Comparison of ENCODE assay signal across 1 cellular context in the genomic region with DNA sequence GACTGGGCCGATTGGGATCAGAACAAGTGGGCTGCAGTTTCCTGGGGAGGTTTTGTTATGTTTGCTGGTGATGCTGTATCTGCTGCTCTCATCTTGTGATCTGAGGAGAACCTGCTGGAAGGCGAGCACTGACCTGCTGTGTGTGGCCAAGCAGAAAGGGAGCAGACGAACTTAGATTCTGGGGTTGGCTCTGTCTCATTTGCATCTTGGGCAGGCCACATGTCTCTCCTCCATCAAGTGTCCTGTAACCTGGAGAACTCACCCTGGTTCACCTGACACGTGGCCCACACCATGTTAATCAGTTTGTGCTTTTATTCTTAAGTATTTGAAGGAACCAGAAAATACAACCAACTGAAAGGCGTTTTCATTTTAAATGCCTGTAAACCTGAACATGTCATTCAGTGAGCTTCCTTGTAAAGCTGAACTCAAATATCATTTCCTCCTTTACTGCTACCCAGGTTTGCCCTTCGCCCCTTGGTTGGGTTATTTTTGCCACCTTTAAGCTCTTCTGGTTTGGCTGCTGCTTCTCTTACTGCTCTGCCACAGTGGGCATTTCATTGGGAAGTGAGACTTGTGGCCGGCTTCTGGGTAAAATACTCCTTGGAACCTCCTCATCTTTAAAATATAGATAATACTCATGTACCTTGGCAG.
TF ChIP-seq lines count a peak whose summit lies in the region.

No MANE protein-coding gene starts in this region.

TF ChIP-seq in H1, 55 proteins besides CTCF, POLR2A, EP300 and RAD21:
- TF ChIP-seq RFX5 (IDR thresholded peaks at IDR 0.05; ENCODE audit: borderline replicate concordance, low read depth, low read length) (no peak), SIN3A (conservative IDR thresholded peaks at IDR 0.05 in 1 of 2, IDR thresholded peaks at IDR 0.05 in 1 of 2; ENCODE audit: low read depth in 1 of 2, low read length in 2 of 2) (no peak), GTF2F1 (IDR thresholded peaks at IDR 0.05; ENCODE audit: borderline replicate concordance, low read depth, low read length) (no peak), NANOG (IDR thresholded peaks at IDR 0.05; ENCODE audit: insufficient read depth, low read depth, low read length, poor library complexity, severe bottlenecking) (no peak), NRF1 (IDR thresholded peaks at IDR 0.05; ENCODE audit: low read depth, low read length) (no peak), KDM4A (IDR thresholded peaks at IDR 0.05; ENCODE audit: low read depth, low read length, severe bottlenecking) (no peak), TAF7 (optimal IDR thresholded peaks at IDR 0.05; ENCODE audit: borderline replicate concordance, low read depth, low read length) (no peak), TBP (IDR thresholded peaks at IDR 0.05; ENCODE audit: low read depth, low read length) (no peak), SP1 (IDR thresholded peaks at IDR 0.05; ENCODE audit: low read depth, low read length) (no peak), TCF12 (IDR thresholded peaks at IDR 0.05; ENCODE audit: low read depth, low read length) (no peak), MAFK (IDR thresholded peaks at IDR 0.05; ENCODE audit: low read depth, low read length) (no peak), JUN (IDR thresholded peaks at IDR 0.05; ENCODE audit: low read depth, low read length) (no peak), SIX5 (IDR thresholded peaks at IDR 0.05; ENCODE audit: low read depth, low read length) (no peak), CBX8 (IDR thresholded peaks at IDR 0.05; ENCODE audit: borderline replicate concordance, low read depth, low read length) (no peak), EGR1 (IDR thresholded peaks at IDR 0.05; ENCODE audit: borderline replicate concordance, low read depth, low read length) (no peak), EZH2 (IDR thresholded peaks at IDR 0.05; ENCODE audit: low read depth, low read length, severe bottlenecking) (no peak), HDAC6 (IDR thresholded peaks at IDR 0.05; ENCODE audit: low read depth, low read length) (no peak), CREB1 (IDR thresholded peaks at IDR 0.05) (no peak), CHD2 (IDR thresholded peaks at IDR 0.05; ENCODE audit: low read length) (no peak)
